In the genomic region with DNA sequence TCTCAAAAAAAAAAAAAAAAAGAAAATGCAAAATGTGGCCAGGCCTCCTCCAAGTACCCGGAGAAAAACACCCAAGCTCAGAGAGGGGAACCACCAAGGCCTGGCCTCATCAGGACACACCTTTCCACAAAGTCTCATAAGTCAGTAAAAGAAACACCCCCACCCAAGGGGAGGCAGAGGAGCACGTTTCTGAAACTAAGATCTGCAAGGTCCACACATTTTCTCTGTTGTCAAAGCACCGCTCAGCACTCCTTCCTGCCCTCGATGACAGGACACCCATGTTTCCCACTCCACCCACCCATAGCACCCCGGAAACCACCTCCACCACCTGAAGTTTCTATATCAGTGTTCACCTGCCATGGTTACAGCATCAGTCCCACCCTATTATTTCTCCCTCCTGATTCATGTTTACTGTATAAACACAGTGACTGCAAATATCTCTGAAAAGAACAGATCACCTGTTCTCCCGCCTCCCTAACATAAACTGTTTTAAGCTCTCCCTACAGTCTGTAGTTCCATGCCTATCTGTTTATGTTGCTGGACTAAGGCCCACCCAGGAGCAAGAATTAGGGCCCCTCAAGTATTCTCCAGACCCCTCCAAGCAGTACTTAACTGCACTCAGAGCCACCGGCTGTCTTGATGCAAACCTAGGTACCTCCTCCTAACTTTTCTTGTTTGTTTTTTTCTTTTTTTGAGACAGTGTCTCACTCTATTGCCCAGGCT, we compare ENCODE assay signal across 7 cellular contexts. TPM values are rescaled to one million over a fixed set of nuclear protein-coding genes. Genes with fewer than 3 reads are reported as not detected.
DNase-seq lines count a peak whose midpoint lies in the region; ATAC-seq and TF ChIP-seq lines count a peak whose summit lies in the region.

No MANE protein-coding gene starts in this region.

- peaks cover 24% of the 10 kb centered on the region for H3K4me1 ChIP-seq in mucosa of descending colon (ENCODE audit: low read depth)
- H3K4me1 ChIP-seq in transverse colon = peaks cover 20 to 46% (median 28%) of the 10 kb centered on the region in 4 donors

- H3K27me3 ChIP-seq in transverse colon = no peaks in the 10 kb centered on the region

- H3K27ac ChIP-seq in transverse colon = peak overlapping the region; percentile 92 to 99 (median 96)

- 50 to 66% methylated on average over 2 to 7 of the region's 7 CpGs for WGBS in transverse colon (ENCODE audit: low coverage in 1 of 2), 2 donors

- intact Hi-C loops in mucosa of descending colon (cut with DNase I, micrococcal nuclease) (no loop called here), transverse colon (cut with DNase I; ENCODE audit: low total_unique reads) (no loop called here)

- DNase-seq in activated CD4-positive, alpha-beta T cell treated with anti-CD3 and anti-CD28 coated beads, Interleukin-2, amount 50 U/mL, for 48 hours = peak; percentile 81 to 87
- DNase-seq in mucosa of descending colon = peak in 1 of 3 donors; percentile 24
- DNase-seq in transverse colon = peak; percentile 61
- DNase-seq in iPS-NIHi7 (ENCODE audit: extremely low spot score) = no peak
- no peak for DNase-seq in NCI-H345 (lab: John Stamatoyannopoulos, UW)

- H3K36me3 ChIP-seq in mucosa of descending colon (ENCODE audit: low read depth) (no peaks in the 10 kb centered on the region), transverse colon (no peaks in the 10 kb centered on the region)

- H3K4me3 ChIP-seq in mucosa of descending colon (no peak overlapping the region), transverse colon (peak overlapping the region in 1 of 4 donors; percentile 90)

- in situ Hi-C loops in transverse colon (cut with MboI; ENCODE audit: low pct_ligation_motif_present in 1 of 4, low pct_unique_long_range_greater_than_20kb in 1 of 4, low sequenced_read_pairs in 3 of 4) = loop anchor here in 1 of 4 donors (10.0 kb wide), 1 partner anchor 60 kb away; the partner anchor contains the start of gene PAM16

- no peak for TF ChIP-seq POLR2A in transverse colon (IDR thresholded peaks at IDR 0.05)

- H3K9me3 ChIP-seq in mucosa of descending colon (no peaks in the 10 kb centered on the region), transverse colon (no peaks in the 10 kb centered on the region)

- no peak for TF ChIP-seq CTCF in mucosa of descending colon (IDR thresholded peaks at IDR 0.05)
- TF ChIP-seq CTCF in transverse colon (IDR thresholded peaks at IDR 0.05) = no peak

- no peak for TF ChIP-seq EP300 in transverse colon (IDR thresholded peaks at IDR 0.05; ENCODE audit: low read depth)

- ATAC-seq in GM19397 (IDR thresholded peaks at IDR 0.05; ENCODE audit: unreplicated experiment) = peak; percentile 56
- peak; percentile 57 for ATAC-seq in HG03175 (IDR thresholded peaks at IDR 0.05; ENCODE audit: unreplicated experiment)
- ATAC-seq in mucosa of descending colon = peak; percentile 19

RNA-seq across cellular contexts. Expression of gene CORO7, which starts 2.0 kb away (rescaled TPM):
- total RNA-seq in mucosa of descending colon (10 to 100 TPM; 40.0 to 61.2 (median 49.1) TPM), transverse colon (100 to 1,000 TPM in 1 of 4 donors, 10 to 100 TPM in 3; 46.8 to 330 (median 58.1) TPM)

RNA-seq across cellular contexts. Expression of gene DNAJA3, which starts 11.3 kb away (rescaled TPM):
- total RNA-seq in mucosa of descending colon (10 to 100 TPM; 47.0 to 58.3 (median 54.8) TPM), transverse colon (100 to 1,000 TPM in 1 of 4 donors, 10 to 100 TPM in 3; 49.0 to 126 (median 75.5) TPM)

RNA-seq across cellular contexts. Expression of gene VASN, which starts 42.7 kb away (rescaled TPM):
- total RNA-seq in mucosa of descending colon (1 to 10 TPM in 2 of 3 donors, under 1 TPM in 1; 0.93 to 8.4 (median 5.1) TPM), transverse colon (10 to 100 TPM in 2 of 4 donors, 1 to 10 TPM in 2; 3.4 to 18.7 (median 9.0) TPM)

Comparison
In these comparisons a context has a peak if more than half of its experiments do, and no peak if none do; other contexts are left out.
1. DNase-seq: peak in activated CD4-positive, alpha-beta T cell treated with anti-CD3 and anti-CD28 coated beads, Interleukin-2, amount 50 U/mL, for 48 hours (2 of 2) and transverse colon (single experiment); none in iPS-NIHi7 (single experiment) and NCI-H345 (single experiment).
2. Peak in every context shown above with its lines, with median percentiles within 50 percentile points of each other: ATAC-seq.